ENCODE assay signal across 1 cellular context in the genomic region with DNA sequence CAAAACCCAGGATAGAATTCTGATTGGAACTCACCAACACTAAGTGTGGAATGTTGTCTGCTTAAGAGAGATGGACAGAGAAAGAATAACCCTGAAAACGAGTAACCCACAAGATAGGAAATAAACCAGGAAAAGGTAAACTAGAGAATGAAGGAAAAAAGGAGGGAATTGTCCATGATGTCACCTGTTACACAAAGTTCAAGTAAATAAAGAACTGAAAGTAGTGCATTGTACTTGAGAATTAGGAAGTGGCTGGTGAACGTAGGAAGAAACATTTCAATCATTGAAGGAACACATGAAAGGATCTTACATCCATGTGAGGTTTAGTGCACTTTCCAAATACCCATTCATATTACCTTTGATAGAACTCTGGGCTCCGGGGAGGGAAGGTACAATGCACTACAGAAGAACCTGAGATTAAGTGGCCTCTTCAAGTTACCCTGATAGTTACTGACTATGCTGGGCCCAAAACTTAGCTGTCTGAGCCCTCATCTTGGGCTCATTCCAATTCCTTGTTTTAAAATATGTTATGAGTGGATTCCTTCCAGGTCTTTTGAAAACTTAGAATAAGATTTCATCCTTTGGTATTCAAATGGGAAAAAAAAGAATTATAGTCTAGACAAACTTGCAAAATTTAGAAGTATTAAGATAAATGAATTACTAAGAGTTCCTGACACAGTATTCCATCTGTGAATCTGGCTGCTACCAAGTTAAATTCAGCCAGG.
TF ChIP-seq lines count a peak whose summit lies in the region.

No MANE protein-coding gene starts in this region.

TF ChIP-seq in HepG2, 621 proteins besides CTCF, POLR2A, EP300 and RAD21 (continued from another document):
- TF ChIP-seq, protein P1, sequence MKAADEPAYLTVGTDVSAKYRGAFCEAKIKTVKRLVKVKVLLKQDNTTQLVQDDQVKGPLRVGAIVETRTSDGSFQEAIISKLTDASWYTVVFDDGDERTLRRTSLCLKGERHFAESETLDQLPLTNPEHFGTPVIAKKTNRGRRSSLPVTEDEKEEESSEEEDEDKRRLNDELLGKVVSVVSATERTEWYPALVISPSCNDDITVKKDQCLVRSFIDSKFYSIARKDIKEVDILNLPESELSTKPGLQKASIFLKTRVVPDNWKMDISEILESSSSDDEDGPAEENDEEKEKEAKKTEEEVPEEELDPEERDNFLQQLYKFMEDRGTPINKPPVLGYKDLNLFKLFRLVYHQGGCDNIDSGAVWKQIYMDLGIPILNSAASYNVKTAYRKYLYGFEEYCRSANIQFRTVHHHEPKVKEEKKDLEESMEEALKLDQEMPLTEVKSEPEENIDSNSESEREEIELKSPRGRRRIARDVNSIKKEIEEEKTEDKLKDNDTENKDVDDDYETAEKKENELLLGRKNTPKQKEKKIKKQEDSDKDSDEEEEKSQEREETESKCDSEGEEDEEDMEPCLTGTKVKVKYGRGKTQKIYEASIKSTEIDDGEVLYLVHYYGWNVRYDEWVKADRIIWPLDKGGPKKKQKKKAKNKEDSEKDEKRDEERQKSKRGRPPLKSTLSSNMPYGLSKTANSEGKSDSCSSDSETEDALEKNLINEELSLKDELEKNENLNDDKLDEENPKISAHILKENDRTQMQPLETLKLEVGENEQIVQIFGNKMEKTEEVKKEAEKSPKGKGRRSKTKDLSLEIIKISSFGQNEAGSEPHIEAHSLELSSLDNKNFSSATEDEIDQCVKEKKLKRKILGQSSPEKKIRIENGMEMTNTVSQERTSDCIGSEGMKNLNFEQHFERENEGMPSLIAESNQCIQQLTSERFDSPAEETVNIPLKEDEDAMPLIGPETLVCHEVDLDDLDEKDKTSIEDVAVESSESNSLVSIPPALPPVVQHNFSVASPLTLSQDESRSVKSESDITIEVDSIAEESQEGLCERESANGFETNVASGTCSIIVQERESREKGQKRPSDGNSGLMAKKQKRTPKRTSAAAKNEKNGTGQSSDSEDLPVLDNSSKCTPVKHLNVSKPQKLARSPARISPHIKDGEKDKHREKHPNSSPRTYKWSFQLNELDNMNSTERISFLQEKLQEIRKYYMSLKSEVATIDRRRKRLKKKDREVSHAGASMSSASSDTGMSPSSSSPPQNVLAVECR (CRISPR knock-in tag; IDR thresholded peaks at IDR 0.05; ENCODE audit: borderline replicate concordance), result no peak
- TF ChIP-seq NFE2L2 (IDR thresholded peaks at IDR 0.05; ENCODE audit: low read length) (no peak), SMAD1 (CRISPR knock-in tag; IDR thresholded peaks at IDR 0.05; ENCODE audit: borderline replicate concordance, low read depth) (no peak), ZNF724P (CRISPR knock-in tag; IDR thresholded peaks at IDR 0.05; ENCODE audit: borderline replicate concordance) (no peak), ERF (CRISPR knock-in tag; IDR thresholded peaks at IDR 0.05) (no peak), SMARCE1 (IDR thresholded peaks at IDR 0.05; ENCODE audit: borderline replicate concordance) (no peak), RFXANK (CRISPR knock-in tag; IDR thresholded peaks at IDR 0.05) (no peak), SYNCRIP (IDR thresholded peaks at IDR 0.05; ENCODE audit: insufficient read depth, low read depth, low read length) (no peak), ELF3 (CRISPR knock-in tag; IDR thresholded peaks at IDR 0.05) (peak; percentile 40; the same call in 1 of the 2 replicates), SOX13 (IDR thresholded peaks at IDR 0.05) (no peak), SOX13 (CRISPR knock-in tag; conservative IDR thresholded peaks at IDR 0.05 in 1 of 2, IDR thresholded peaks at IDR 0.05 in 1 of 2) (peak in 1 of 2 experiments; percentile 19; a peak in 1 of 4 replicates), ZFP36L1 (CRISPR knock-in tag; IDR thresholded peaks at IDR 0.05) (peak; percentile 51; the same call in 1 of the 2 replicates), YEATS4 (CRISPR knock-in tag; IDR thresholded peaks at IDR 0.05; ENCODE audit: borderline replicate concordance) (peak; percentile 31; the same call in 1 of the 2 replicates), GATAD2A (CRISPR knock-in tag; IDR thresholded peaks at IDR 0.05) (peak; percentile 20; the same call in 1 of the 2 replicates), ZNF329 (CRISPR knock-in tag; IDR thresholded peaks at IDR 0.05; ENCODE audit: low read depth) (no peak), ZNF274 (CRISPR knock-in tag; IDR thresholded peaks at IDR 0.05) (no peak), SNAPC2 (CRISPR knock-in tag; IDR thresholded peaks at IDR 0.05) (no peak)
- TF ChIP-seq, protein P2, sequence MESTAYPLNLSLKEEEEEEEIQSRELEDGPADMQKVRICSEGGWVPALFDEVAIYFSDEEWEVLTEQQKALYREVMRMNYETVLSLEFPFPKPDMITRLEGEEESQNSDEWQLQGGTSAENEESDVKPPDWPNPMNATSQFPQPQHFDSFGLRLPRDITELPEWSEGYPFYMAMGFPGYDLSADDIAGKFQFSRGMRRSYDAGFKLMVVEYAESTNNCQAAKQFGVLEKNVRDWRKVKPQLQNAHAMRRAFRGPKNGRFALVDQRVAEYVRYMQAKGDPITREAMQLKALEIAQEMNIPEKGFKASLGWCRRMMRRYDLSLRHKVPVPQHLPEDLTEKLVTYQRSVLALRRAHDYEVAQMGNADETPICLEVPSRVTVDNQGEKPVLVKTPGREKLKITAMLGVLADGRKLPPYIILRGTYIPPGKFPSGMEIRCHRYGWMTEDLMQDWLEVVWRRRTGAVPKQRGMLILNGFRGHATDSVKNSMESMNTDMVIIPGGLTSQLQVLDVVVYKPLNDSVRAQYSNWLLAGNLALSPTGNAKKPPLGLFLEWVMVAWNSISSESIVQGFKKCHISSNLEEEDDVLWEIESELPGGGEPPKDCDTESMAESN (CRISPR knock-in tag; conservative IDR thresholded peaks at IDR 0.05), result no peak
- TF ChIP-seq, protein P3, sequence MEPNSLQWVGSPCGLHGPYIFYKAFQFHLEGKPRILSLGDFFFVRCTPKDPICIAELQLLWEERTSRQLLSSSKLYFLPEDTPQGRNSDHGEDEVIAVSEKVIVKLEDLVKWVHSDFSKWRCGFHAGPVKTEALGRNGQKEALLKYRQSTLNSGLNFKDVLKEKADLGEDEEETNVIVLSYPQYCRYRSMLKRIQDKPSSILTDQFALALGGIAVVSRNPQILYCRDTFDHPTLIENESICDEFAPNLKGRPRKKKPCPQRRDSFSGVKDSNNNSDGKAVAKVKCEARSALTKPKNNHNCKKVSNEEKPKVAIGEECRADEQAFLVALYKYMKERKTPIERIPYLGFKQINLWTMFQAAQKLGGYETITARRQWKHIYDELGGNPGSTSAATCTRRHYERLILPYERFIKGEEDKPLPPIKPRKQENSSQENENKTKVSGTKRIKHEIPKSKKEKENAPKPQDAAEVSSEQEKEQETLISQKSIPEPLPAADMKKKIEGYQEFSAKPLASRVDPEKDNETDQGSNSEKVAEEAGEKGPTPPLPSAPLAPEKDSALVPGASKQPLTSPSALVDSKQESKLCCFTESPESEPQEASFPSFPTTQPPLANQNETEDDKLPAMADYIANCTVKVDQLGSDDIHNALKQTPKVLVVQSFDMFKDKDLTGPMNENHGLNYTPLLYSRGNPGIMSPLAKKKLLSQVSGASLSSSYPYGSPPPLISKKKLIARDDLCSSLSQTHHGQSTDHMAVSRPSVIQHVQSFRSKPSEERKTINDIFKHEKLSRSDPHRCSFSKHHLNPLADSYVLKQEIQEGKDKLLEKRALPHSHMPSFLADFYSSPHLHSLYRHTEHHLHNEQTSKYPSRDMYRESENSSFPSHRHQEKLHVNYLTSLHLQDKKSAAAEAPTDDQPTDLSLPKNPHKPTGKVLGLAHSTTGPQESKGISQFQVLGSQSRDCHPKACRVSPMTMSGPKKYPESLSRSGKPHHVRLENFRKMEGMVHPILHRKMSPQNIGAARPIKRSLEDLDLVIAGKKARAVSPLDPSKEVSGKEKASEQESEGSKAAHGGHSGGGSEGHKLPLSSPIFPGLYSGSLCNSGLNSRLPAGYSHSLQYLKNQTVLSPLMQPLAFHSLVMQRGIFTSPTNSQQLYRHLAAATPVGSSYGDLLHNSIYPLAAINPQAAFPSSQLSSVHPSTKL (CRISPR knock-in tag; IDR thresholded peaks at IDR 0.05), result peak; percentile 43; the same call in 1 of the 2 replicates
- TF ChIP-seq, protein P4, sequence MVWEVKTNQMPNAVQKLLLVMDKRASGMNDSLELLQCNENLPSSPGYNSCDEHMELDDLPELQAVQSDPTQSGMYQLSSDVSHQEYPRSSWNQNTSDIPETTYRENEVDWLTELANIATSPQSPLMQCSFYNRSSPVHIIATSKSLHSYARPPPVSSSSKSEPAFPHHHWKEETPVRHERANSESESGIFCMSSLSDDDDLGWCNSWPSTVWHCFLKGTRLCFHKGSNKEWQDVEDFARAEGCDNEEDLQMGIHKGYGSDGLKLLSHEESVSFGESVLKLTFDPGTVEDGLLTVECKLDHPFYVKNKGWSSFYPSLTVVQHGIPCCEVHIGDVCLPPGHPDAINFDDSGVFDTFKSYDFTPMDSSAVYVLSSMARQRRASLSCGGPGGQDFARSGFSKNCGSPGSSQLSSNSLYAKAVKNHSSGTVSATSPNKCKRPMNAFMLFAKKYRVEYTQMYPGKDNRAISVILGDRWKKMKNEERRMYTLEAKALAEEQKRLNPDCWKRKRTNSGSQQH (CRISPR knock-in tag; IDR thresholded peaks at IDR 0.05; ENCODE audit: low read depth), result no peak
- TF ChIP-seq, protein P5, sequence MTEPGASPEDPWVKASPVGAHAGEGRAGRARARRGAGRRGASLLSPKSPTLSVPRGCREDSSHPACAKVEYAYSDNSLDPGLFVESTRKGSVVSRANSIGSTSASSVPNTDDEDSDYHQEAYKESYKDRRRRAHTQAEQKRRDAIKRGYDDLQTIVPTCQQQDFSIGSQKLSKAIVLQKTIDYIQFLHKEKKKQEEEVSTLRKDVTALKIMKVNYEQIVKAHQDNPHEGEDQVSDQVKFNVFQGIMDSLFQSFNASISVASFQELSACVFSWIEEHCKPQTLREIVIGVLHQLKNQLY (CRISPR knock-in tag; IDR thresholded peaks at IDR 0.05), result no peak
- TF ChIP-seq, protein P6, sequence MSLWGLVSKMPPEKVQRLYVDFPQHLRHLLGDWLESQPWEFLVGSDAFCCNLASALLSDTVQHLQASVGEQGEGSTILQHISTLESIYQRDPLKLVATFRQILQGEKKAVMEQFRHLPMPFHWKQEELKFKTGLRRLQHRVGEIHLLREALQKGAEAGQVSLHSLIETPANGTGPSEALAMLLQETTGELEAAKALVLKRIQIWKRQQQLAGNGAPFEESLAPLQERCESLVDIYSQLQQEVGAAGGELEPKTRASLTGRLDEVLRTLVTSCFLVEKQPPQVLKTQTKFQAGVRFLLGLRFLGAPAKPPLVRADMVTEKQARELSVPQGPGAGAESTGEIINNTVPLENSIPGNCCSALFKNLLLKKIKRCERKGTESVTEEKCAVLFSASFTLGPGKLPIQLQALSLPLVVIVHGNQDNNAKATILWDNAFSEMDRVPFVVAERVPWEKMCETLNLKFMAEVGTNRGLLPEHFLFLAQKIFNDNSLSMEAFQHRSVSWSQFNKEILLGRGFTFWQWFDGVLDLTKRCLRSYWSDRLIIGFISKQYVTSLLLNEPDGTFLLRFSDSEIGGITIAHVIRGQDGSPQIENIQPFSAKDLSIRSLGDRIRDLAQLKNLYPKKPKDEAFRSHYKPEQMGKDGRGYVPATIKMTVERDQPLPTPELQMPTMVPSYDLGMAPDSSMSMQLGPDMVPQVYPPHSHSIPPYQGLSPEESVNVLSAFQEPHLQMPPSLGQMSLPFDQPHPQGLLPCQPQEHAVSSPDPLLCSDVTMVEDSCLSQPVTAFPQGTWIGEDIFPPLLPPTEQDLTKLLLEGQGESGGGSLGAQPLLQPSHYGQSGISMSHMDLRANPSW (CRISPR knock-in tag; IDR thresholded peaks at IDR 0.05; ENCODE audit: borderline replicate concordance), result no peak
- TF ChIP-seq, protein P7, sequence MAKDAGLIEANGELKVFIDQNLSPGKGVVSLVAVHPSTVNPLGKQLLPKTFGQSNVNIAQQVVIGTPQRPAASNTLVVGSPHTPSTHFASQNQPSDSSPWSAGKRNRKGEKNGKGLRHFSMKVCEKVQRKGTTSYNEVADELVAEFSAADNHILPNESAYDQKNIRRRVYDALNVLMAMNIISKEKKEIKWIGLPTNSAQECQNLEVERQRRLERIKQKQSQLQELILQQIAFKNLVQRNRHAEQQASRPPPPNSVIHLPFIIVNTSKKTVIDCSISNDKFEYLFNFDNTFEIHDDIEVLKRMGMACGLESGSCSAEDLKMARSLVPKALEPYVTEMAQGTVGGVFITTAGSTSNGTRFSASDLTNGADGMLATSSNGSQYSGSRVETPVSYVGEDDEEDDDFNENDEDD (CRISPR knock-in tag; IDR thresholded peaks at IDR 0.05; ENCODE audit: borderline replicate concordance), result peak; percentile 48; the same call in 1 of the 2 replicates
- TF ChIP-seq, protein P8, sequence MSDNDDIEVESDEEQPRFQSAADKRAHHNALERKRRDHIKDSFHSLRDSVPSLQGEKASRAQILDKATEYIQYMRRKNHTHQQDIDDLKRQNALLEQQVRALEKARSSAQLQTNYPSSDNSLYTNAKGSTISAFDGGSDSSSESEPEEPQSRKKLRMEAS (IDR thresholded peaks at IDR 0.05), result no peak
